2 cellular contexts compared by ENCODE assay signal in the genomic region with DNA sequence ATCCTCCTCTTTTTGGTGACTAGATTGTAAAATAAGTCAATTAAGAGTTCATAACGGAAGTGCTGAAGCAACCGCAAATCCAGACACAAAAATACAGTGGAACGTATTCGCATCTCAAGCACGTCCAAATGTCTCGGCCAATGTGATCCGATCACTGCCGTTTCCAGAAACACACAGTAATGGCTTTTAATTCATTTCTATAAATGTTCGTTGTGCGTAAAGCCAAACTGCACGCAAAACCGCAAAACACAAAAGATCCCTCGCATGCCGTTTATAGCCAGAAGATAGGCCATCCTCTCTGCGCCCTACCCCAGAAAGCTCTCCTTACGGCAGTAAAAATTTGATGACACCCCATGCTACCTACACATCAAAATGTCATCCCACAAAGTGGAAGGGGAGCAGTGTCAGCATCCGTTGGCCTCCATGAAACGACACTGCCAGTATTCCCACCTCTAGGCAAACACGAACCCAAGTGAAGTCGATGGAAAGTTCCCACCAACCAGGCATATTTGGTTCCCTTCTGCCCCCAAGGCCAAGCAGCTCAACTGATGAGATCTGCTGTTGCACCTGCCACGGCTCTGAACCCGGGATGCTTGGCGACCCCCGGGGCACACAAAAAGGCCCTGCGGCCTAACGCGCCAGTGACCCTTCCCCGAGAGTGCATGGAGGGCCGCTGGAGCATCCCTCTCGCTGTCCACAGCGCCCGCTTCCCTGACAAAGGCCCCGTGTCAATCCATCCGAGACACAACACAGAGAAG.
TF ChIP-seq lines count a peak whose summit lies in the region.

No MANE protein-coding gene starts in this region.

TF ChIP-seq in IMR-90, 13 proteins besides CTCF, POLR2A, EP300 and RAD21:
- TF ChIP-seq BHLHE40 (IDR thresholded peaks at IDR 0.05; ENCODE audit: low read depth, low read length) (no peak), CHD1 (IDR thresholded peaks at IDR 0.05; ENCODE audit: low read depth, low read length) (no peak), MAFK (IDR thresholded peaks at IDR 0.05; ENCODE audit: low read depth, low read length) (no peak)
- TF ChIP-seq, protein P1, sequence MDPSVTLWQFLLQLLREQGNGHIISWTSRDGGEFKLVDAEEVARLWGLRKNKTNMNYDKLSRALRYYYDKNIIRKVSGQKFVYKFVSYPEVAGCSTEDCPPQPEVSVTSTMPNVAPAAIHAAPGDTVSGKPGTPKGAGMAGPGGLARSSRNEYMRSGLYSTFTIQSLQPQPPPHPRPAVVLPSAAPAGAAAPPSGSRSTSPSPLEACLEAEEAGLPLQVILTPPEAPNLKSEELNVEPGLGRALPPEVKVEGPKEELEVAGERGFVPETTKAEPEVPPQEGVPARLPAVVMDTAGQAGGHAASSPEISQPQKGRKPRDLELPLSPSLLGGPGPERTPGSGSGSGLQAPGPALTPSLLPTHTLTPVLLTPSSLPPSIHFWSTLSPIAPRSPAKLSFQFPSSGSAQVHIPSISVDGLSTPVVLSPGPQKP (IDR thresholded peaks at IDR 0.05; ENCODE audit: borderline replicate concordance, low read depth, low read length), result no peak

TF ChIP-seq in GM12878, 131 proteins besides CTCF, POLR2A, EP300 and RAD21:
- TF ChIP-seq ZNF274 (IDR thresholded peaks at IDR 0.05; ENCODE audit: insufficient read depth, insufficient read length), result no peak
- no peak for TF ChIP-seq EGR1 (IDR thresholded peaks at IDR 0.05; ENCODE audit: borderline replicate concordance in 1 of 2, low read depth in 2 of 2, low read length in 2 of 2)
- no peak for TF ChIP-seq NR2C1 (IDR thresholded peaks at IDR 0.05)
- TF ChIP-seq, protein P2, sequence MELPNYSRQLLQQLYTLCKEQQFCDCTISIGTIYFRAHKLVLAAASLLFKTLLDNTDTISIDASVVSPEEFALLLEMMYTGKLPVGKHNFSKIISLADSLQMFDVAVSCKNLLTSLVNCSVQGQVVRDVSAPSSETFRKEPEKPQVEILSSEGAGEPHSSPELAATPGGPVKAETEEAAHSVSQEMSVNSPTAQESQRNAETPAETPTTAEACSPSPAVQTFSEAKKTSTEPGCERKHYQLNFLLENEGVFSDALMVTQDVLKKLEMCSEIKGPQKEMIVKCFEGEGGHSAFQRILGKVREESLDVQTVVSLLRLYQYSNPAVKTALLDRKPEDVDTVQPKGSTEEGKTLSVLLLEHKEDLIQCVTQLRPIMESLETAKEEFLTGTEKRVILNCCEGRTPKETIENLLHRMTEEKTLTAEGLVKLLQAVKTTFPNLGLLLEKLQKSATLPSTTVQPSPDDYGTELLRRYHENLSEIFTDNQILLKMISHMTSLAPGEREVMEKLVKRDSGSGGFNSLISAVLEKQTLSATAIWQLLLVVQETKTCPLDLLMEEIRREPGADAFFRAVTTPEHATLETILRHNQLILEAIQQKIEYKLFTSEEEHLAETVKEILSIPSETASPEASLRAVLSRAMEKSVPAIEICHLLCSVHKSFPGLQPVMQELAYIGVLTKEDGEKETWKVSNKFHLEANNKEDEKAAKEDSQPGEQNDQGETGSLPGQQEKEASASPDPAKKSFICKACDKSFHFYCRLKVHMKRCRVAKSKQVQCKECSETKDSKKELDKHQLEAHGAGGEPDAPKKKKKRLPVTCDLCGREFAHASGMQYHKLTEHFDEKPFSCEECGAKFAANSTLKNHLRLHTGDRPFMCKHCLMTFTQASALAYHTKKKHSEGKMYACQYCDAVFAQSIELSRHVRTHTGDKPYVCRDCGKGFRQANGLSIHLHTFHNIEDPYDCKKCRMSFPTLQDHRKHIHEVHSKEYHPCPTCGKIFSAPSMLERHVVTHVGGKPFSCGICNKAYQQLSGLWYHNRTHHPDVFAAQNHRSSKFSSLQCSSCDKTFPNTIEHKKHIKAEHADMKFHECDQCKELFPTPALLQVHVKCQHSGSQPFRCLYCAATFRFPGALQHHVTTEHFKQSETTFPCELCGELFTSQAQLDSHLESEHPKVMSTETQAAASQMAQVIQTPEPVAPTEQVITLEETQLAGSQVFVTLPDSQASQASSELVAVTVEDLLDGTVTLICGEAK (IDR thresholded peaks at IDR 0.05; ENCODE audit: borderline replicate concordance), result peak; percentile 59; the same call in 1 of the 2 replicates
- TF ChIP-seq, protein P3, sequence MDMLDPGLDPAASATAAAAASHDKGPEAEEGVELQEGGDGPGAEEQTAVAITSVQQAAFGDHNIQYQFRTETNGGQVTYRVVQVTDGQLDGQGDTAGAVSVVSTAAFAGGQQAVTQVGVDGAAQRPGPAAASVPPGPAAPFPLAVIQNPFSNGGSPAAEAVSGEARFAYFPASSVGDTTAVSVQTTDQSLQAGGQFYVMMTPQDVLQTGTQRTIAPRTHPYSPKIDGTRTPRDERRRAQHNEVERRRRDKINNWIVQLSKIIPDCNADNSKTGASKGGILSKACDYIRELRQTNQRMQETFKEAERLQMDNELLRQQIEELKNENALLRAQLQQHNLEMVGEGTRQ (IDR thresholded peaks at IDR 0.05; ENCODE audit: borderline replicate concordance, low read depth, low read length), result no peak
- TF ChIP-seq SIN3A (IDR thresholded peaks at IDR 0.05; ENCODE audit: low read depth, low read length), result no peak
- no peak for TF ChIP-seq ZSCAN29 (IDR thresholded peaks at IDR 0.05)
- TF ChIP-seq RAD51 (IDR thresholded peaks at IDR 0.05), result no peak
- TF ChIP-seq TCF3 (IDR thresholded peaks at IDR 0.05; ENCODE audit: borderline replicate concordance, insufficient read depth, low read depth, low read length), result no peak
- no peak for TF ChIP-seq SREBF2 (IDR thresholded peaks at IDR 0.05; ENCODE audit: low read length)
- no peak for TF ChIP-seq ZNF24 (IDR thresholded peaks at IDR 0.05)
- TF ChIP-seq, protein P4, sequence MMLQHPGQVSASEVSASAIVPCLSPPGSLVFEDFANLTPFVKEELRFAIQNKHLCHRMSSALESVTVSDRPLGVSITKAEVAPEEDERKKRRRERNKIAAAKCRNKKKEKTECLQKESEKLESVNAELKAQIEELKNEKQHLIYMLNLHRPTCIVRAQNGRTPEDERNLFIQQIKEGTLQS (IDR thresholded peaks at IDR 0.05; ENCODE audit: borderline replicate concordance, extremely low read depth, low read depth, low read length), result no peak
- TF ChIP-seq IRF4 (IDR thresholded peaks at IDR 0.05; ENCODE audit: low read depth, low read length), result 0 out of 2 replicates have a peak, but pooled peaks have one; percentile 2
- TF ChIP-seq ASH2L (IDR thresholded peaks at IDR 0.05; ENCODE audit: borderline replicate concordance, low read depth), result no peak
- no peak for TF ChIP-seq PAX8 (IDR thresholded peaks at IDR 0.05)
- TF ChIP-seq, protein P5, sequence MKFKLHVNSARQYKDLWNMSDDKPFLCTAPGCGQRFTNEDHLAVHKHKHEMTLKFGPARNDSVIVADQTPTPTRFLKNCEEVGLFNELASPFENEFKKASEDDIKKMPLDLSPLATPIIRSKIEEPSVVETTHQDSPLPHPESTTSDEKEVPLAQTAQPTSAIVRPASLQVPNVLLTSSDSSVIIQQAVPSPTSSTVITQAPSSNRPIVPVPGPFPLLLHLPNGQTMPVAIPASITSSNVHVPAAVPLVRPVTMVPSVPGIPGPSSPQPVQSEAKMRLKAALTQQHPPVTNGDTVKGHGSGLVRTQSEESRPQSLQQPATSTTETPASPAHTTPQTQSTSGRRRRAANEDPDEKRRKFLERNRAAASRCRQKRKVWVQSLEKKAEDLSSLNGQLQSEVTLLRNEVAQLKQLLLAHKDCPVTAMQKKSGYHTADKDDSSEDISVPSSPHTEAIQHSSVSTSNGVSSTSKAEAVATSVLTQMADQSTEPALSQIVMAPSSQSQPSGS (IDR thresholded peaks at IDR 0.05; ENCODE audit: low read length), result no peak
- TF ChIP-seq NR2C2 (IDR thresholded peaks at IDR 0.05; ENCODE audit: borderline replicate concordance, control insufficient read depth, insufficient read length, low read depth), result no peak
- no peak for TF ChIP-seq MXI1 (IDR thresholded peaks at IDR 0.05; ENCODE audit: low read depth, low read length)
- no peak for TF ChIP-seq MYB (IDR thresholded peaks at IDR 0.05; ENCODE audit: borderline replicate concordance, low read depth, low read length)
- peak; percentile 87; the same call in 1 of the 2 replicates for TF ChIP-seq WRNIP1 (IDR thresholded peaks at IDR 0.05; ENCODE audit: borderline replicate concordance, low read depth, low read length)
- TF ChIP-seq, protein P6, sequence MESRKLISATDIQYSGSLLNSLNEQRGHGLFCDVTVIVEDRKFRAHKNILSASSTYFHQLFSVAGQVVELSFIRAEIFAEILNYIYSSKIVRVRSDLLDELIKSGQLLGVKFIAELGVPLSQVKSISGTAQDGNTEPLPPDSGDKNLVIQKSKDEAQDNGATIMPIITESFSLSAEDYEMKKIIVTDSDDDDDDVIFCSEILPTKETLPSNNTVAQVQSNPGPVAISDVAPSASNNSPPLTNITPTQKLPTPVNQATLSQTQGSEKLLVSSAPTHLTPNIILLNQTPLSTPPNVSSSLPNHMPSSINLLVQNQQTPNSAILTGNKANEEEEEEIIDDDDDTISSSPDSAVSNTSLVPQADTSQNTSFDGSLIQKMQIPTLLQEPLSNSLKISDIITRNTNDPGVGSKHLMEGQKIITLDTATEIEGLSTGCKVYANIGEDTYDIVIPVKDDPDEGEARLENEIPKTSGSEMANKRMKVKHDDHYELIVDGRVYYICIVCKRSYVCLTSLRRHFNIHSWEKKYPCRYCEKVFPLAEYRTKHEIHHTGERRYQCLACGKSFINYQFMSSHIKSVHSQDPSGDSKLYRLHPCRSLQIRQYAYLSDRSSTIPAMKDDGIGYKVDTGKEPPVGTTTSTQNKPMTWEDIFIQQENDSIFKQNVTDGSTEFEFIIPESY (IDR thresholded peaks at IDR 0.05), result no peak
- TF ChIP-seq BACH1 (IDR thresholded peaks at IDR 0.05; ENCODE audit: borderline replicate concordance), result no peak
- TF ChIP-seq, protein P7, sequence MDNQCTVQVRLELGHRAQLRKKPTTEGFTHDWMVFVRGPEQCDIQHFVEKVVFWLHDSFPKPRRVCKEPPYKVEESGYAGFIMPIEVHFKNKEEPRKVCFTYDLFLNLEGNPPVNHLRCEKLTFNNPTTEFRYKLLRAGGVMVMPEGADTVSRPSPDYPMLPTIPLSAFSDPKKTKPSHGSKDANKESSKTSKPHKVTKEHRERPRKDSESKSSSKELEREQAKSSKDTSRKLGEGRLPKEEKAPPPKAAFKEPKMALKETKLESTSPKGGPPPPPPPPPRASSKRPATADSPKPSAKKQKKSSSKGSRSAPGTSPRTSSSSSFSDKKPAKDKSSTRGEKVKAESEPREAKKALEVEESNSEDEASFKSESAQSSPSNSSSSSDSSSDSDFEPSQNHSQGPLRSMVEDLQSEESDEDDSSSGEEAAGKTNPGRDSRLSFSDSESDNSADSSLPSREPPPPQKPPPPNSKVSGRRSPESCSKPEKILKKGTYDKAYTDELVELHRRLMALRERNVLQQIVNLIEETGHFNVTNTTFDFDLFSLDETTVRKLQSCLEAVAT (IDR thresholded peaks at IDR 0.05), result peak; percentile 99
- TF ChIP-seq SMC3 (IDR thresholded peaks at IDR 0.05; ENCODE audit: borderline replicate concordance, low read length), result no peak
- TF ChIP-seq NFXL1 (IDR thresholded peaks at IDR 0.05; ENCODE audit: borderline replicate concordance), result no peak
- no peak for TF ChIP-seq POLR2AphosphoS2 (IDR thresholded peaks at IDR 0.05; ENCODE audit: low read depth, low read length)
- no peak for TF ChIP-seq CBX5 (IDR thresholded peaks at IDR 0.05; ENCODE audit: low read depth)
